Comparison of ENCODE assay signal across 2 cellular contexts in genomic region chr19:43406297-43406696, GRCh38.
TF ChIP-seq lines count a peak whose summit lies in the region.

No MANE protein-coding gene starts in this region.

TF ChIP-seq in GM23338, 12 proteins besides CTCF, POLR2A, EP300 and RAD21:
- TF ChIP-seq REST (IDR thresholded peaks at IDR 0.05; ENCODE audit: unreplicated experiment), result no peak
- no peak for TF ChIP-seq JUNB (IDR thresholded peaks at IDR 0.05; ENCODE audit: unreplicated experiment)
- no peak for TF ChIP-seq EZH2 (IDR thresholded peaks at IDR 0.05; ENCODE audit: low read depth, unreplicated experiment)
- TF ChIP-seq ETS1 (IDR thresholded peaks at IDR 0.05), result no peak
- TF ChIP-seq CREB1 (CRISPR knock-in tag; IDR thresholded peaks at IDR 0.05; ENCODE audit: low read depth), result no peak
- TF ChIP-seq ZNF114 (CRISPR knock-in tag; IDR thresholded peaks at IDR 0.05), result no peak
- TF ChIP-seq POLR2AphosphoS5 (IDR thresholded peaks at IDR 0.05; ENCODE audit: low read depth), result no peak
- no peak for TF ChIP-seq STAT1 (IDR thresholded peaks at IDR 0.05; ENCODE audit: unreplicated experiment)
- no peak for TF ChIP-seq EZH2phosphoT487 (IDR thresholded peaks at IDR 0.05; ENCODE audit: unreplicated experiment)
- no peak for TF ChIP-seq NANOG (IDR thresholded peaks at IDR 0.05; ENCODE audit: borderline replicate concordance)
- TF ChIP-seq ZNF331 (CRISPR knock-in tag; IDR thresholded peaks at IDR 0.05; ENCODE audit: low read depth), result no peak
- no peak for TF ChIP-seq ZNF462 (CRISPR knock-in tag; IDR thresholded peaks at IDR 0.05)
TF ChIP-seq in GM23338: peak in this region for 0.

TF ChIP-seq in H1, 55 proteins besides CTCF, POLR2A, EP300 and RAD21:
- TF ChIP-seq SUZ12 (IDR thresholded peaks at IDR 0.05; ENCODE audit: low read length) (0 out of 2 replicates have a peak, but pooled peaks have one; percentile 1), ZNF274 (IDR thresholded peaks at IDR 0.05; ENCODE audit: borderline replicate concordance, extremely low read depth, low read length) (no peak)
TF ChIP-seq in H1: peak in this region for 1.
